ENCODE assay signal across 9 cellular contexts in the genomic region with DNA sequence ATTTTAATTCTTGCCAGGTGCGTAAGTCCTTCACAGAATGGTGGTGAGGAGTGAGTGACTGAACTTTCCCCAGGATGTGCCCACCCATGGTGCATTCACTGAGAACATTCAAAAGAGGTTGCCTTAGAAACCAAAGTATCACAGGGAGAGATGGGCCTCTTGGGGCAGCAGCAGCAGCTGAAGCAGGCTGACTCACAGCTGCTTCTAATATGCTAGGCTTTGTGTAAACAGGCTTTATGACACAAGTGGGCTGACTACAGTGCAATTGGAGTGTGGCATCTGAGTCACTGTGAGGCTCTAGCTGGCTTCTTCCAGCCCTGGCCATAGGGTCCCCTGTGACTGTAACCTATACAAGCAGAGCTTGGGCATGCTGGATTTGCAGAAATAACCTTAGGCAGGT. TPM values are rescaled to one million over a fixed set of nuclear protein-coding genes. Genes with fewer than 3 reads are reported as not detected.
DNase-seq lines count a peak whose midpoint lies in the region; ATAC-seq, FAIRE-seq and TF ChIP-seq lines count a peak whose summit lies in the region.
"Had no signal": no experiment of that assay in that cellular context is flagged by ENCODE, and none has a peak within 500 bp of the region (broad histone marks: within the 10 kb centered on the region; RNA-seq: fewer than 3 reads in every experiment).

No MANE protein-coding gene starts in this region.

- peak overlapping the region; percentile 35 for H3K4me3 Mint-ChIP-seq in neural crest cell
- H3K4me3 Mint-ChIP-seq: naive B cell had no signal

- H3K4me1 Mint-ChIP-seq in neural crest cell = peaks cover 65% of the 10 kb centered on the region

- H3K27ac Mint-ChIP-seq in neural crest cell (ENCODE audit: unreplicated experiment) = peak overlapping the region; percentile 76

- peak; percentile 87 for FAIRE-seq in RCC 7860 (lab: Jason Lieb, UNC)

- TF ChIP-seq CTCF in neural crest cell (conservative IDR thresholded peaks at IDR 0.05) = no peak

- H3K27ac ChIP-seq in epithelial cell of prostate = peak overlapping the region; percentile 7

- no peaks in the 10 kb centered on the region for H3K27me3 Mint-ChIP-seq in neural crest cell (ENCODE audit: low read depth)
- H3K27me3 Mint-ChIP-seq: naive B cell had no signal

- peaks cover 4% of the 10 kb centered on the region for H3K9me3 Mint-ChIP-seq in neural crest cell

- no peak for ATAC-seq in GM21360 (IDR thresholded peaks at IDR 0.05; ENCODE audit: unreplicated experiment)
- no peak for ATAC-seq in GM21528 (IDR thresholded peaks at IDR 0.05; ENCODE audit: low FRiP score, unreplicated experiment)
- ATAC-seq in GM19397 (IDR thresholded peaks at IDR 0.05; ENCODE audit: unreplicated experiment) = no peak

- peak; percentile 57 for DNase-seq in D341Med (ENCODE audit: low spot score)
- peak; percentile 75 for DNase-seq in LoVo (ENCODE audit: low spot score)
- DNase-seq in RCC 7860 (ENCODE audit: low spot score) = peak; percentile 96
- DNase-seq in epithelial cell of prostate (ENCODE audit: low read depth, low spot score) = peak; percentile 69
- peak; percentile 16 for DNase-seq in neural crest cell (ENCODE audit: low read depth, low spot score)
- DNase-seq: naive B cell had no signal

- no peaks in the 10 kb centered on the region for H3K36me3 Mint-ChIP-seq in neural crest cell (ENCODE audit: low read depth)
- H3K36me3 Mint-ChIP-seq: naive B cell had no signal

RNA-seq across cellular contexts. Expression of gene PIGP, which starts 12.6 kb away (rescaled TPM):
- total RNA-seq in neural crest cell = 16.1 and 16.5 TPM in 2 replicates

RNA-seq across cellular contexts. Expression of gene TTC3, which starts 12.8 kb away (rescaled TPM):
- total RNA-seq in neural crest cell = 216 and 219 TPM in 2 replicates

RNA-seq across cellular contexts. Expression of gene RIPPLY3, which starts 53.8 kb away (rescaled TPM):
- 2.6 and 3.2 TPM in 2 replicates for total RNA-seq in neural crest cell

Comparison
In these comparisons a context has a peak if more than half of its experiments do, and no peak if none do; other contexts are left out.
1. DNase-seq: peak in every context shown above with its lines; median percentile 96 in RCC 7860; 75 in LoVo; 69 in epithelial cell of prostate; 57 in D341Med; 16 in neural crest cell.